In genomic region chr1:26772687-26773086, GRCh38 we compare ENCODE assay signal across 1 cellular context.
TF ChIP-seq lines count a peak whose summit lies in the region.

No MANE protein-coding gene starts in this region.

TF ChIP-seq in SK-N-SH, 30 proteins besides CTCF, POLR2A, EP300 and RAD21 (continued from another document):
- TF ChIP-seq SMC3 (IDR thresholded peaks at IDR 0.05; ENCODE audit: low read depth, low read length), result no peak
- no peak for TF ChIP-seq RCOR1 (IDR thresholded peaks at IDR 0.05; ENCODE audit: low read length)
- TF ChIP-seq EZH2phosphoT487 (IDR thresholded peaks at IDR 0.05; ENCODE audit: borderline replicate concordance, low read depth), result no peak
- peak; percentile 64; the same call in 1 of the 2 replicates for TF ChIP-seq REST (IDR thresholded peaks at IDR 0.05; ENCODE audit: low read depth, low read length)
- no peak for TF ChIP-seq ZBTB33 (IDR thresholded peaks at IDR 0.05; ENCODE audit: borderline replicate concordance, low read depth)
- TF ChIP-seq ELF1 (IDR thresholded peaks at IDR 0.05), result no peak
- TF ChIP-seq USF1 (IDR thresholded peaks at IDR 0.05; ENCODE audit: borderline replicate concordance, low read depth), result no peak
- TF ChIP-seq CHD2 (IDR thresholded peaks at IDR 0.05; ENCODE audit: low read length, partially characterized antibody), result no peak
- TF ChIP-seq RFX5 (IDR thresholded peaks at IDR 0.05; ENCODE audit: low read length), result no peak
- TF ChIP-seq MEF2A (IDR thresholded peaks at IDR 0.05; ENCODE audit: borderline replicate concordance, low read depth), result peak; percentile 51; the same call in 1 of the 2 replicates
- peak; percentile 81 for TF ChIP-seq MAX (IDR thresholded peaks at IDR 0.05; ENCODE audit: low read depth)
- TF ChIP-seq IRF3 (IDR thresholded peaks at IDR 0.05; ENCODE audit: low read depth, low read length), result no peak
- peak; percentile 49; the same call in 1 of the 2 replicates for TF ChIP-seq POLR2AphosphoS5 (IDR thresholded peaks at IDR 0.05; ENCODE audit: low read depth, low read length)
- TF ChIP-seq USF2 (IDR thresholded peaks at IDR 0.05; ENCODE audit: borderline replicate concordance, low read depth, low read length), result no peak
- peak; percentile 88 for TF ChIP-seq JUND (IDR thresholded peaks at IDR 0.05)
- TF ChIP-seq NFIC (IDR thresholded peaks at IDR 0.05; ENCODE audit: borderline replicate concordance), result peak; percentile 86
- TF ChIP-seq SIN3A (IDR thresholded peaks at IDR 0.05; ENCODE audit: borderline replicate concordance, low read depth, low read length), result 0 out of 2 replicates have a peak, but pooled peaks have one; percentile 18
- 0 out of 2 replicates have a peak, but pooled peaks have one; percentile 25 for TF ChIP-seq TAF1 (IDR thresholded peaks at IDR 0.05; ENCODE audit: borderline replicate concordance, low read depth, low read length)
- peak; percentile 86; the same call in 1 of the 2 replicates for TF ChIP-seq RXRA (IDR thresholded peaks at IDR 0.05; ENCODE audit: borderline replicate concordance, low read depth)
- TF ChIP-seq YY1 (IDR thresholded peaks at IDR 0.05; ENCODE audit: low read depth), result no peak
- no peak for TF ChIP-seq GATA2 (CRISPR knock-in tag; IDR thresholded peaks at IDR 0.05)
- TF ChIP-seq NRF1 (IDR thresholded peaks at IDR 0.05; ENCODE audit: low read depth, low read length), result no peak
- TF ChIP-seq FOSL2 (IDR thresholded peaks at IDR 0.05; ENCODE audit: borderline replicate concordance, low read depth), result peak; percentile 89
- peak; percentile 69 for TF ChIP-seq PBX3 (IDR thresholded peaks at IDR 0.05)
- no peak for TF ChIP-seq FOXJ3 (CRISPR knock-in tag; IDR thresholded peaks at IDR 0.05)
- TF ChIP-seq TCF12 (IDR thresholded peaks at IDR 0.05), result peak; percentile 81
